In genomic region chr4:128519163-128519810, GRCh38 we compare ENCODE assay signal across 12 cellular contexts.
A peak's percentile ranks its signal among the peaks of the same experiment; 100 is the strongest.
DNase-seq lines count a peak whose midpoint lies in the region; ATAC-seq and TF ChIP-seq lines count a peak whose summit lies in the region.
"Had no signal": no experiment of that assay in that cellular context is flagged by ENCODE, and none has a peak within 500 bp of the region (broad histone marks: within the 10 kb centered on the region; RNA-seq: fewer than 3 reads in every experiment).

No MANE protein-coding gene starts in this region.

- DNase-seq in DMS 273 treated with DMSO at 0.1 percent for 48 hours (lab: John Stamatoyannopoulos, UW) (peak; percentile 59), adrenal gland (peak in 6 of 7 donors; percentile 28 to 72 (median 36)), fibroblast of the aortic adventitia (ENCODE audit: low read depth) (peak; percentile 79), ovary (peak; percentile 44 to 64 (median 53)), NCI-H2227 treated with DMSO at 0.1 percent for 48 hours (lab: John Stamatoyannopoulos, UW) (no peak)
- no peak for DNase-seq in activated effector memory CD4-positive, alpha-beta T cell treated with anti-CD3 and anti-CD28 coated beads, Interleukin-2, amount 50 U/mL, for 16 hours
- DNase-seq: activated CD8-positive, alpha-beta memory T cell treated with anti-CD3 and anti-CD28 coated beads, Interleukin-2, amount 50 U/mL, for 4 hours; DND-41; NCI-H2171 treated with DMSO at 0.1 percent for 48 hours had no signal

- 54 to 68% (median 60%) methylated on average over 6 to 7 of the region's 7 CpGs for WGBS in adrenal gland, 4 donors
- WGBS in ovary, 3 donors: 45 to 48% (median 46%) methylated on average over 7 of the region's 7 CpGs

- H3K27me3 ChIP-seq in adrenal gland: no peaks in the 10 kb centered on the region
- no peaks in the 10 kb centered on the region for H3K27me3 ChIP-seq in ovary

- TF ChIP-seq CTCF in adrenal gland (IDR thresholded peaks at IDR 0.05) (no peak), fibroblast of the aortic adventitia (IDR thresholded peaks at IDR 0.05; ENCODE audit: insufficient read depth, low read length) (no peak), ovary (IDR thresholded peaks at IDR 0.05) (no peak)

- intact Hi-C loops in adrenal gland (cut with DNase I): no loop called here
- intact Hi-C loops in ovary (cut with DNase I): no loop called here

- TF ChIP-seq EP300 in ovary (IDR thresholded peaks at IDR 0.05): no peak

- H3K27ac ChIP-seq in adrenal gland: no peak overlapping the region
- peak overlapping the region in 1 of 2 donors; percentile 14 for H3K27ac ChIP-seq in ovary

- H3K4me1 ChIP-seq in adrenal gland (replicated peaks in 1 of 2) (peaks cover 13 to 28% of the 10 kb centered on the region in 2 donors), ovary (ENCODE audit: insufficient read depth) (peaks cover 16% of the 10 kb centered on the region)

- no peaks in the 10 kb centered on the region for H3K36me3 ChIP-seq in adrenal gland (replicated peaks in 1 of 2)
- no peaks in the 10 kb centered on the region for H3K36me3 ChIP-seq in ovary

- H3K9me3 ChIP-seq in adrenal gland (replicated peaks in 1 of 3) (no peaks in the 10 kb centered on the region), ovary (no peaks in the 10 kb centered on the region)

- ATAC-seq in HG03521 (IDR thresholded peaks at IDR 0.05; ENCODE audit: unreplicated experiment) (no peak), HG02571 (IDR thresholded peaks at IDR 0.05; ENCODE audit: unreplicated experiment) (no peak)

- no peak for TF ChIP-seq POLR2A in adrenal gland (IDR thresholded peaks at IDR 0.05)
- no peak for TF ChIP-seq POLR2A in ovary (IDR thresholded peaks at IDR 0.05)

- H3K4me3 ChIP-seq in adrenal gland (no peak overlapping the region), fibroblast of the aortic adventitia (ENCODE audit: low read depth, low read length) (no peak overlapping the region), ovary (no peak overlapping the region)
- H3K4me3 ChIP-seq: coronary artery had no signal

Comparison
In these comparisons a context has a peak if more than half of its experiments do, and no peak if none do; other contexts are left out.
1. DNase-seq: peak in DMS 273 treated with DMSO at 0.1 percent for 48 hours (single experiment), adrenal gland (6 of 7), fibroblast of the aortic adventitia (single experiment) and ovary (5 of 5); none in NCI-H2227 treated with DMSO at 0.1 percent for 48 hours (single experiment) and activated effector memory CD4-positive, alpha-beta T cell treated with anti-CD3 and anti-CD28 coated beads, Interleukin-2, amount 50 U/mL, for 16 hours (single experiment).